In the genomic region with DNA sequence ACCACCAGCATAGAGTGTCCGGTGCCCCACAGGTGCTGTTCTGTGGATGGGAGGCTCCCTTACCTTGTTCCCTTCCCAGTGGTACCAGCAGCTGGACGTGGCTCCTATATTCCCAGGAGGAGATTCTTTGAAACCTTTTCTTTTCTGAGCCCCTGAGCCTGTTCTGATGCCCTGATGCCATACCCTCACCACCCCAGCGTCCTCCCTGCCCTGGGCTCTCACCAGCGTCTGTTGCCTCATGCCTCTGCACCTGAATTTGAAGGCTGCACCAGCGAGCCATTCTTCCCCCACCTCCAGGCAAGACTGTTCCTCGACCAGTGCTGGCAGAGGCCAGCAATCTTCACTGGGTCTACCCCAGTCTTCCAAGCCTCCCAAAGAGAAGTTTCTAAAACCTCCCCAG, we compare ENCODE assay signal across 34 cellular contexts. TPM values are rescaled to one million over a fixed set of nuclear protein-coding genes. Genes with fewer than 3 reads are reported as not detected.
"Had no signal": no experiment of that assay in that cellular context is flagged by ENCODE, and none has a peak within 500 bp of the region (broad histone marks: within the 10 kb centered on the region; RNA-seq: fewer than 3 reads in every experiment).

No MANE protein-coding gene starts in this region.

- H3K27me3 ChIP-seq: ascending aorta had no signal

- H3K4me3 Mint-ChIP-seq: activated CD4-positive, alpha-beta memory T cell treated with anti-CD3 and anti-CD28 coated beads, Interleukin-2, amount 10 ng/mL, durations not matched to agents 7 days and 5 days; activated naive CD8-positive, alpha-beta T cell treated with anti-CD3 and anti-CD28 coated beads for 36 hours; activated T-cell treated with anti-CD3 and anti-CD28 coated beads, Interleukin-2, amount 50 U/mL, for 72 hours; activated T-helper 17 cell treated with anti-CD3 and anti-CD28 coated beads, Interleukin-2, amount 50 U/mL, for 72 hours had no signal

- H3K27ac ChIP-seq: SJCRH30, SK-N-MC, WERI-Rb-1 had no signal

- H3K4me1 Mint-ChIP-seq: activated naive CD8-positive, alpha-beta T cell treated with anti-CD3 and anti-CD28 coated beads for 36 hours; activated T-helper 17 cell treated with anti-CD3 and anti-CD28 coated beads, Interleukin-2, amount 50 U/mL, for 72 hours had no signal

- H3K36me3 Mint-ChIP-seq: activated naive CD8-positive, alpha-beta T cell treated with anti-CD3 and anti-CD28 coated beads for 36 hours had no signal

- H3K36me3 ChIP-seq: ascending aorta, SJCRH30, WERI-Rb-1 had no signal

- H3K4me3 ChIP-seq: SJCRH30, SK-N-MC had no signal

- H3K9me3 ChIP-seq: ascending aorta, SJCRH30 had no signal

- DNase-seq: activated CD4-positive, alpha-beta memory T cell treated with anti-CD3 and anti-CD28 coated beads, Interleukin-2, amount 10 ng/mL, durations not matched to agents 7 days and 5 days; activated CD4-positive, alpha-beta T cell treated with anti-CD3 and anti-CD28 coated beads for 1 hour; activated CD4-positive, alpha-beta T cell treated with anti-CD3 and anti-CD28 coated beads for 48 hours; activated CD4-positive, CD25-positive, alpha-beta regulatory T cell; activated effector memory CD4-positive, alpha-beta T cell treated with anti-CD3 and anti-CD28 coated beads, Interleukin-2, amount 50 U/mL, for 16 hours; activated naive CD4-positive, alpha-beta T cell; activated naive CD4-positive, alpha-beta T cell treated with anti-CD3 and anti-CD28 coated beads, Interleukin-2, amount 50 U/mL, for 16 hours; activated naive CD8-positive, alpha-beta T cell treated with anti-CD3 and anti-CD28 coated beads for 36 hours; activated T-cell treated with anti-CD3 and anti-CD28 coated beads, Interleukin-2, amount 50 U/mL, for 1 hour; activated T-cell treated with anti-CD3 and anti-CD28 coated beads, Interleukin-2, amount 50 U/mL, for 72 hours; amniotic stem cell; central memory CD4-positive, alpha-beta T cell; Karpas-422; NCI-H1105; NCI-H1417 treated with DMSO at 0.1 percent for 48 hours; NCI-H1694; NCI-H1930; NCI-H345; NCI-H524 treated with DMSO at 0.1 percent for 48 hours; SHP77; SJCRH30; T1000; WERI-Rb-1 had no signal

- H3K9me3 Mint-ChIP-seq: activated CD4-positive, alpha-beta memory T cell treated with anti-CD3 and anti-CD28 coated beads, Interleukin-2, amount 10 ng/mL, durations not matched to agents 7 days and 5 days; activated naive CD8-positive, alpha-beta T cell treated with anti-CD3 and anti-CD28 coated beads for 36 hours; activated T-cell treated with anti-CD3 and anti-CD28 coated beads, Interleukin-2, amount 50 U/mL, for 72 hours; activated T-helper 17 cell treated with anti-CD3 and anti-CD28 coated beads, Interleukin-2, amount 50 U/mL, for 72 hours had no signal

- H3K27ac Mint-ChIP-seq: activated CD4-positive, alpha-beta memory T cell treated with anti-CD3 and anti-CD28 coated beads, Interleukin-2, amount 10 ng/mL, durations not matched to agents 7 days and 5 days; activated naive CD8-positive, alpha-beta T cell treated with anti-CD3 and anti-CD28 coated beads for 36 hours; activated T-cell treated with anti-CD3 and anti-CD28 coated beads, Interleukin-2, amount 50 U/mL, for 72 hours; activated T-helper 17 cell treated with anti-CD3 and anti-CD28 coated beads, Interleukin-2, amount 50 U/mL, for 72 hours had no signal

- H3K4me1 ChIP-seq: SJCRH30 had no signal

- ATAC-seq: activated T-cell treated with anti-CD3 and anti-CD28 coated beads, Interleukin-2, amount 50 U/mL, for 72 hours; activated T-helper 17 cell treated with anti-CD3 and anti-CD28 coated beads, Interleukin-2, amount 50 U/mL, for 72 hours; Panc1 had no signal

RNA-seq across cellular contexts. Expression of gene SOST, which starts 0.5 kb away (rescaled TPM):
- total RNA-seq: activated CD4-positive, alpha-beta memory T cell treated with anti-CD3 and anti-CD28 coated beads, Interleukin-2, amount 10 ng/mL, durations not matched to agents 7 days and 5 days; activated CD8-positive, alpha-beta memory T cell treated with anti-CD3 and anti-CD28 coated beads for 36 hours; activated naive CD8-positive, alpha-beta T cell treated with anti-CD3 and anti-CD28 coated beads for 36 hours; activated T-cell treated with anti-CD3 and anti-CD28 coated beads, Interleukin-2, amount 50 U/mL, for 72 hours; activated T-helper 17 cell treated with anti-CD3 and anti-CD28 coated beads, Interleukin-2, amount 50 U/mL, for 72 hours; bronchial epithelial cell; MCF 10A; NCI-H460; RPMI7951; SJCRH30; T-helper 1 cell treated with Interleukin-12 subunit alpha and Interleukin-12 subunit beta and Interleukin-4 antibody, amounts not matched to agents 30 ng/mL and 1 ng/mL, for 36 hours; T-helper 2 cell treated with Interferon-gamma antibody and Interleukin-4, amounts not matched to agents 100 ng/mL and 5 ng/mL, for 36 hours had no signal

RNA-seq across cellular contexts. Expression of gene CFAP97D1, which starts 22.1 kb away (rescaled TPM):
- total RNA-seq: activated CD4-positive, alpha-beta memory T cell treated with anti-CD3 and anti-CD28 coated beads, Interleukin-2, amount 10 ng/mL, durations not matched to agents 7 days and 5 days; activated CD8-positive, alpha-beta memory T cell treated with anti-CD3 and anti-CD28 coated beads for 36 hours; activated naive CD8-positive, alpha-beta T cell treated with anti-CD3 and anti-CD28 coated beads for 36 hours; activated T-cell treated with anti-CD3 and anti-CD28 coated beads, Interleukin-2, amount 50 U/mL, for 72 hours; activated T-helper 17 cell treated with anti-CD3 and anti-CD28 coated beads, Interleukin-2, amount 50 U/mL, for 72 hours; ascending aorta; bronchial epithelial cell; MCF 10A; NCI-H460; RPMI7951; SJCRH30; T-helper 1 cell treated with Interleukin-12 subunit alpha and Interleukin-12 subunit beta and Interleukin-4 antibody, amounts not matched to agents 30 ng/mL and 1 ng/mL, for 36 hours; T-helper 2 cell treated with Interferon-gamma antibody and Interleukin-4, amounts not matched to agents 100 ng/mL and 5 ng/mL, for 36 hours had no signal
